In genomic region chr6:68196645-68197044, GRCh38 we compare ENCODE assay signal across 1 cellular context.
TF ChIP-seq lines count a peak whose summit lies in the region.

No MANE protein-coding gene starts in this region.

TF ChIP-seq in H1, 55 proteins besides CTCF, POLR2A, EP300 and RAD21 (continued from another document):
- TF ChIP-seq CHD7 (IDR thresholded peaks at IDR 0.05; ENCODE audit: insufficient replicate concordance, low read length): no peak
- TF ChIP-seq TBP (IDR thresholded peaks at IDR 0.05; ENCODE audit: low read depth, low read length): no peak
- no peak for TF ChIP-seq CHD2 (IDR thresholded peaks at IDR 0.05; ENCODE audit: low read length)
- TF ChIP-seq SP2 (IDR thresholded peaks at IDR 0.05; ENCODE audit: low read length): no peak
- no peak for TF ChIP-seq RXRA (IDR thresholded peaks at IDR 0.05; ENCODE audit: insufficient read depth, low read depth, low read length)
- no peak for TF ChIP-seq MAX (IDR thresholded peaks at IDR 0.05)
- no peak for TF ChIP-seq SIX5 (IDR thresholded peaks at IDR 0.05; ENCODE audit: low read depth, low read length)
- TF ChIP-seq CREB1 (IDR thresholded peaks at IDR 0.05): no peak
- TF ChIP-seq GTF2F1 (IDR thresholded peaks at IDR 0.05; ENCODE audit: borderline replicate concordance, low read depth, low read length): no peak
- no peak for TF ChIP-seq BCL11A (IDR thresholded peaks at IDR 0.05; ENCODE audit: low read depth in 2 of 2, low read length in 2 of 2)
- TF ChIP-seq CBX8 (IDR thresholded peaks at IDR 0.05; ENCODE audit: borderline replicate concordance, low read depth, low read length): no peak
- TF ChIP-seq SAP30 (IDR thresholded peaks at IDR 0.05; ENCODE audit: insufficient read depth, insufficient replicate concordance, low read length): no peak
- no peak for TF ChIP-seq MAFK (IDR thresholded peaks at IDR 0.05; ENCODE audit: low read depth, low read length)
- no peak for TF ChIP-seq BRCA1 (IDR thresholded peaks at IDR 0.05; ENCODE audit: low read depth, low read length)
- no peak for TF ChIP-seq POU5F1 (IDR thresholded peaks at IDR 0.05; ENCODE audit: low read depth, low read length)
- no peak for TF ChIP-seq SIRT6 (IDR thresholded peaks at IDR 0.05; ENCODE audit: low read length)
